Comparison of ENCODE assay signal across 9 cellular contexts in the genomic region with DNA sequence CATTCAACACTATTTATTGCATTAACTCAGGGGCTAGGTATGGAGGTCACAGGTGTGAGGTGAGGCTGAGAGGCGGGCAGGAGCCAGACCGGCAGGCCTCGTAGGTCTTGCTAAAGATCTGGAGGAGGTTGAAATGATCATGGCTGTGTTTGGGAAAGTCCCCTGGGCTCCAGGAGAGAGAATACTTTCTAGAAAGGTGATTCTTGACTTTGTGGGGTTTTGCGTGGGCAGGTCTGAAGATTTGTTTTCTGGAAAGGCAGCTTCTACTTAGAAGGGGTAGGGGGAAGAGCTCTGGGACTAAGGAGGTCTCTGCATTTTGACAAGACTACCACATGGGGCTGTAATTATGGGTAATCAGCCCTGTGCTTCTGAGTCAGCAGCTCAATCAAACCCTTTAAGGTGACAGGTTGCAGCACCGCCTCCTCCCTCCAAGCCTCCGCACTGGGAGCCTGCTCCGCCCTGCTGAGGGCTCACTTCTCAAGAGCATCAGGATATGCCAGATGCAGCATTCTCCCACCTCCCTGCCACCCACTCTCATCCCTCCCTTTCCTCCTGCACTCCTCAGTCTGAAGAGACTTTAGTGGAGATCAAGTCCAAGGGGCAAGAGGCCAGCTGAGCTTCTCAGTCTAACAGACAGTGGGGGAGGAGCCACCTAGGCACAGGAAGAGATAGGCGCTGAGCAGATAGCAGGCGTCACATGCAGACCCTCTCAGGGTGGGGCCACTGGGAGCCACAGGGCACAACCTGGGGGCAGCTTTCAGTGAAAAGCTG. TPM values are rescaled to one million over a fixed set of nuclear protein-coding genes. Genes with fewer than 3 reads are reported as not detected.
DNase-seq lines count a peak whose midpoint lies in the region; ATAC-seq lines count a peak whose summit lies in the region.
"Had no signal": no experiment of that assay in that cellular context is flagged by ENCODE, and none has a peak within 500 bp of the region (broad histone marks: within the 10 kb centered on the region; RNA-seq: fewer than 3 reads in every experiment).

No MANE protein-coding gene starts in this region.

- no peaks in the 10 kb centered on the region for H3K9me3 ChIP-seq in T-helper 17 cell (ENCODE audit: control insufficient read depth, low read length, poor library complexity, severe bottlenecking)

- H3K9me3 Mint-ChIP-seq in activated CD8-positive, alpha-beta memory T cell treated with anti-CD3 and anti-CD28 coated beads, Interleukin-2, amount 10 ng/mL, durations not matched to agents 7 days and 5 days (ENCODE audit: low read depth), result no peaks in the 10 kb centered on the region
- H3K9me3 Mint-ChIP-seq: nephron had no signal

- CTCF ChIA-PET in activated CD8-positive, alpha-beta memory T cell treated with anti-CD3 and anti-CD28 coated beads, Interleukin-2, amount 10 ng/mL, durations not matched to agents 7 days and 5 days (lab: Charles Lee), result interaction anchor here (1.6 kb wide), 1 partner anchor 107 kb away, joined by 4 read pairs; no protein-coding TSS in a partner anchor

- peak; percentile 47 for DNase-seq in activated CD8-positive, alpha-beta memory T cell treated with anti-CD3 and anti-CD28 coated beads, Interleukin-2, amount 50 U/mL, for 48 hours
- no peak for DNase-seq in activated CD8-positive, alpha-beta memory T cell treated with anti-CD3 and anti-CD28 coated beads, Interleukin-2, amount 10 ng/mL, durations not matched to agents 7 days and 5 days
- DNase-seq in T-helper 17 cell (no peak), islet precursor cell (peak; percentile 81)
- peak; percentile 37 for DNase-seq in stimulated activated CD8-positive, alpha-beta memory T cell treated with anti-CD3 and anti-CD28 coated beads, Interleukin-4, amount 100 ng/mL, for 48 hours
- no peak for DNase-seq in effector CD4-positive, alpha-beta T cell

- no peaks in the 10 kb centered on the region for H3K36me3 Mint-ChIP-seq in activated CD8-positive, alpha-beta memory T cell treated with anti-CD3 and anti-CD28 coated beads, Interleukin-2, amount 10 ng/mL, durations not matched to agents 7 days and 5 days
- H3K36me3 Mint-ChIP-seq in T-helper 17 cell (ENCODE audit: low read depth), result peaks cover 4% of the 10 kb centered on the region

- no peak overlapping the region for H3K27ac Mint-ChIP-seq in activated CD8-positive, alpha-beta memory T cell treated with anti-CD3 and anti-CD28 coated beads, Interleukin-2, amount 10 ng/mL, durations not matched to agents 7 days and 5 days
- H3K27ac Mint-ChIP-seq in T-helper 17 cell, result no peak overlapping the region

- H3K4me3 Mint-ChIP-seq in activated CD8-positive, alpha-beta memory T cell treated with anti-CD3 and anti-CD28 coated beads, Interleukin-2, amount 10 ng/mL, durations not matched to agents 7 days and 5 days, result no peak overlapping the region
- H3K4me3 Mint-ChIP-seq in T-helper 17 cell, result no peak overlapping the region
- H3K4me3 Mint-ChIP-seq: nephron had no signal

- H3K27me3 Mint-ChIP-seq in activated CD8-positive, alpha-beta memory T cell treated with anti-CD3 and anti-CD28 coated beads, Interleukin-2, amount 10 ng/mL, durations not matched to agents 7 days and 5 days, result peaks cover 16% of the 10 kb centered on the region
- H3K27me3 Mint-ChIP-seq in T-helper 17 cell, result peaks cover 20% of the 10 kb centered on the region

- ATAC-seq in activated CD8-positive, alpha-beta memory T cell treated with anti-CD3 and anti-CD28 coated beads, Interleukin-2, amount 10 ng/mL, durations not matched to agents 7 days and 5 days, result no peak
- ATAC-seq in T-helper 17 cell, result peak; percentile 73
- ATAC-seq in HG03460 (IDR thresholded peaks at IDR 0.05; ENCODE audit: unreplicated experiment), result no peak
- ATAC-seq in GM21381 (IDR thresholded peaks at IDR 0.05; ENCODE audit: unreplicated experiment), result no peak

- H3K4me1 Mint-ChIP-seq in activated CD8-positive, alpha-beta memory T cell treated with anti-CD3 and anti-CD28 coated beads, Interleukin-2, amount 10 ng/mL, durations not matched to agents 7 days and 5 days, result peaks cover 2% of the 10 kb centered on the region
- H3K4me1 Mint-ChIP-seq in T-helper 17 cell, result no peaks in the 10 kb centered on the region
- H3K4me1 Mint-ChIP-seq: nephron had no signal

RNA-seq across cellular contexts. Expression of a gene that starts 30.5 kb away (rescaled TPM):
- total RNA-seq in activated CD8-positive, alpha-beta memory T cell treated with anti-CD3 and anti-CD28 coated beads, Interleukin-2, amount 10 ng/mL, durations not matched to agents 7 days and 5 days, result 1 to 10 TPM; 7.9 to 9.3 TPM
- total RNA-seq in T-helper 17 cell, result 1 to 10 TPM; 4.8 to 9.5 TPM

RNA-seq across cellular contexts. Expression of a gene that starts 56.5 kb away (rescaled TPM):
- not detected for total RNA-seq in activated CD8-positive, alpha-beta memory T cell treated with anti-CD3 and anti-CD28 coated beads, Interleukin-2, amount 10 ng/mL, durations not matched to agents 7 days and 5 days
- total RNA-seq in T-helper 17 cell, result not detected

Comparison
In these comparisons a context has a peak if more than half of its experiments do, and no peak if none do; other contexts are left out.
1. DNase-seq: peak in activated CD8-positive, alpha-beta memory T cell treated with anti-CD3 and anti-CD28 coated beads, Interleukin-2, amount 50 U/mL, for 48 hours (single experiment), islet precursor cell (single experiment) and stimulated activated CD8-positive, alpha-beta memory T cell treated with anti-CD3 and anti-CD28 coated beads, Interleukin-4, amount 100 ng/mL, for 48 hours (single experiment); none in activated CD8-positive, alpha-beta memory T cell treated with anti-CD3 and anti-CD28 coated beads, Interleukin-2, amount 10 ng/mL, durations not matched to agents 7 days and 5 days (single experiment), T-helper 17 cell (0 of 3) and effector CD4-positive, alpha-beta T cell (single experiment).